In the genomic region with DNA sequence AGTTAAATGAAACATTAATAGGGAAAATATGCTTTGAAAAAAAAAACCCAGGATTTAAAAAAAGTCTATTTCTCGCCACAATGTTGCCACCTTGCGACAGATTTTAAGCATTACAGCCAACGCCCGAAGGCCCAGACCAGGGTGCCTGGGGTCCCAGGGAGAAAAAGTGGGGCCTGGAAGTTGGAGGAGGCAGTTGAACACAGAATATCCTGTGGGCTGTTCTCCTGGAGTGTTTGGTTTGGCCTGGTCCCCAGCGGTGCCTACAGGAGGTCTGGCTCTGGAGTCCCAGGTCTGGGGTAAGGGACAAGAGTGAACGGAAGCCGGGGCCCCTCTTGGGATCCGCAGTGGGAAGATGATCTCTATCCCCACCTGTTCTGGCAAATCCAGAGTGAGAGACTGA, we compare ENCODE assay signal across 8 cellular contexts. TPM values are rescaled to one million over a fixed set of nuclear protein-coding genes. Genes with fewer than 3 reads are reported as not detected.
DNase-seq lines count a peak whose midpoint lies in the region; ATAC-seq and TF ChIP-seq lines count a peak whose summit lies in the region.

No MANE protein-coding gene starts in this region.

- peaks cover 12 to 47% of the 10 kb centered on the region in 2 donors for H3K27me3 ChIP-seq in breast epithelium
- H3K27me3 ChIP-seq in lung (ENCODE audit: control insufficient read depth, insufficient read depth): no peaks in the 10 kb centered on the region
- H3K27me3 ChIP-seq in suprapubic skin: peaks cover 47% of the 10 kb centered on the region

- H3K4me1 ChIP-seq in breast epithelium (peaks cover 13 to 16% of the 10 kb centered on the region in 2 donors), lung (ENCODE audit: control insufficient read depth in 2 of 2, insufficient read depth in 2 of 2, low read length in 2 of 2) (peaks cover 0 to 7% of the 10 kb centered on the region in 2 donors), suprapubic skin (peaks cover 60% of the 10 kb centered on the region)

- TF ChIP-seq CTCF in CD14-positive monocyte (IDR thresholded peaks at IDR 0.05) (peak; percentile 92), breast epithelium (IDR thresholded peaks at IDR 0.05) (peak; percentile 44 to 65 (median 61)), lung (IDR thresholded peaks at IDR 0.05; ENCODE audit: control extremely low read depth, extremely low read depth) (peak; percentile 73), suprapubic skin (IDR thresholded peaks at IDR 0.05) (peak; percentile 75 to 79)

- TF ChIP-seq EP300 in suprapubic skin (IDR thresholded peaks at IDR 0.05): no peak

- intact Hi-C loops in CD14-positive monocyte (cut with micrococcal nuclease): loop anchor here (10.0 kb wide), 1 partner anchor 312 kb away; the partner anchor contains the start of gene C15orf61 (in 2 of the 2)
- intact Hi-C loops in breast epithelium (cut with DNase I; ENCODE audit: low total_unique reads): loop anchor here (10.0 kb wide), 2 partner anchors 312 to 718 kb away; partner anchors contain the start of gene C15orf61

- H3K4me3 Mint-ChIP-seq in CD14-positive monocyte: peak overlapping the region; percentile 79 to 92

- H3K9me3 Mint-ChIP-seq in CD14-positive monocyte: peaks cover 0 to 20% (median 6%) of the 10 kb centered on the region in 7 donors

- ATAC-seq in lung (ENCODE audit: insufficient read depth, low FRiP score) (no peak), GM19455 (IDR thresholded peaks at IDR 0.05; ENCODE audit: unreplicated experiment) (no peak), HG03196 (IDR thresholded peaks at IDR 0.05; ENCODE audit: unreplicated experiment) (no peak)

- H3K9me3 ChIP-seq in breast epithelium: no peaks in the 10 kb centered on the region
- H3K9me3 ChIP-seq in lung (ENCODE audit: control insufficient read depth in 2 of 2, insufficient read depth in 1 of 2, low read length in 1 of 2): no peaks in the 10 kb centered on the region
- no peaks in the 10 kb centered on the region for H3K9me3 ChIP-seq in suprapubic skin

- no peak for DNase-seq in CD14-positive monocyte (ENCODE audit: low spot score)
- DNase-seq in HEK293T (ENCODE audit: extremely low spot score): no peak
- peak; percentile 12 for DNase-seq in SKM-1 treated with dmso at 0.1 percent for 144 hours (lab: John Stamatoyannopoulos, UW; ENCODE audit: unreplicated experiment)
- DNase-seq in breast epithelium (ENCODE audit: low spot score in 2 of 2): no peak
- DNase-seq in lung (ENCODE audit: low spot score): no peak
- peak in 1 of 2 donors; percentile 74 for DNase-seq in suprapubic skin (ENCODE audit: low spot score in 2 of 2)

- H3K4me3 ChIP-seq in breast epithelium (peak overlapping the region; percentile 39 to 71 (median 46)), lung (no peak overlapping the region), suprapubic skin (peak overlapping the region; percentile 51)

- WGBS in lung, 2 donors: 35 to 37% methylated on average over 8 of the region's 8 CpGs
- WGBS in suprapubic skin: 30% methylated on average over 8 of the region's 8 CpGs

- CTCF ChIA-PET in HEK293T (lab: Yijun Ruan, JAX): interaction anchor here (0.6 to 1.1 kb wide), 6 partner anchors 13 to 765 kb away, joined by 3 to 9 read pairs (median 3); no protein-coding TSS in a partner anchor

- no peaks in the 10 kb centered on the region for H3K36me3 ChIP-seq in breast epithelium
- H3K36me3 ChIP-seq in lung (ENCODE audit: control insufficient read depth in 2 of 2, insufficient read depth in 2 of 2, low read length in 2 of 2): no peaks in the 10 kb centered on the region
- no peaks in the 10 kb centered on the region for H3K36me3 ChIP-seq in suprapubic skin

- POLR2A ChIA-PET in HEK293T (lab: Yijun Ruan, JAX): no interaction called here

- no peak overlapping the region for H3K27ac ChIP-seq in breast epithelium
- no peak overlapping the region for H3K27ac ChIP-seq in lung (ENCODE audit: low read depth in 1 of 2, low read length in 1 of 2)
- H3K27ac ChIP-seq in suprapubic skin: no peak overlapping the region

- peaks cover 9% of the 10 kb centered on the region in 2 donors for H3K36me3 Mint-ChIP-seq in CD14-positive monocyte

- peaks cover 69% of the 10 kb centered on the region for H3K4me1 Mint-ChIP-seq in CD14-positive monocyte

- TF ChIP-seq POLR2A in breast epithelium (IDR thresholded peaks at IDR 0.05) (no peak), suprapubic skin (IDR thresholded peaks at IDR 0.05) (no peak)

- peaks cover 48 to 63% (median 55%) of the 10 kb centered on the region in 3 donors for H3K27me3 Mint-ChIP-seq in CD14-positive monocyte (ENCODE audit: low read depth in 3 of 3)

- no peak overlapping the region for H3K27ac Mint-ChIP-seq in CD14-positive monocyte

TF ChIP-seq in HEK293T, 16 proteins besides CTCF, POLR2A, EP300 and RAD21:
- TF ChIP-seq FOXK2 (IDR thresholded peaks at IDR 0.05) (no peak), NFRKB (IDR thresholded peaks at IDR 0.05) (no peak), ZNF384 (IDR thresholded peaks at IDR 0.05) (peak; percentile 89)

RNA-seq across cellular contexts. Expression of gene RNU6-1, which starts 3.4 kb away (rescaled TPM):
- polyA plus RNA-seq in CD14-positive monocyte (not detected), lung (not detected)
- total RNA-seq in breast epithelium (not detected), lung (not detected), suprapubic skin (not detected)

RNA-seq across cellular contexts. Expression of gene SKOR1, which starts 11.2 kb away (rescaled TPM):
- polyA plus RNA-seq in CD14-positive monocyte (not detected), lung (under 1 TPM; 0.18 to 0.43 TPM)
- total RNA-seq in breast epithelium (1 to 10 TPM in 2 of 3 donors, under 1 TPM in 1; 0.98 to 1.8 (median 1.1) TPM), lung (under 1 TPM; 0.17 to 0.46 TPM), suprapubic skin (1 to 10 TPM; 1.1 to 2.3 (median 1.5) TPM)
